1 cellular context compared by ENCODE assay signal in the genomic region with DNA sequence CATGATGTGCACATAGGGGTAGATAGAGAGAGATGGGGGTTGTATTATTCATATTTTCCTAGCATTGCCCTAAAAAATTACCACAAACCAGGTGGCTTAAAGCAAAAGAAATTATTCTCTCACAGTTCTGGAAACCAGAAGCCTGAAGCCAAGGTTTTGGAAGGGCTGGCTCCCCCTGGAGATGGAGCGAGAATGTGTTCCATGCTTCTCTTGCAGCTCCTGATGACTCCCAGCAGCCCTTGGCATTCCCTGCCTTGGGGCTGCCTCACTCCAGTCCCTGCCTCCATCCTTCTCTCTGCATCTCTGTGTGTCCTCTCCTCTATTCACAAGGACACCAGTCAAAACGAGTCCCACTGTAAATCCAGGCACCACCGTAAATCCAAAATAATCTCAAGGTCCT.
TF ChIP-seq lines count a peak whose summit lies in the region.

No MANE protein-coding gene starts in this region.

TF ChIP-seq in K562, 482 proteins besides CTCF, POLR2A, EP300 and RAD21 (continued from another document):
- TF ChIP-seq POLR2G (IDR thresholded peaks at IDR 0.05; ENCODE audit: low read depth, low read length) = no peak
- TF ChIP-seq, protein P1, sequence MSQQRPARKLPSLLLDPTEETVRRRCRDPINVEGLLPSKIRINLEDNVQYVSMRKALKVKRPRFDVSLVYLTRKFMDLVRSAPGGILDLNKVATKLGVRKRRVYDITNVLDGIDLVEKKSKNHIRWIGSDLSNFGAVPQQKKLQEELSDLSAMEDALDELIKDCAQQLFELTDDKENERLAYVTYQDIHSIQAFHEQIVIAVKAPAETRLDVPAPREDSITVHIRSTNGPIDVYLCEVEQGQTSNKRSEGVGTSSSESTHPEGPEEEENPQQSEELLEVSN (IDR thresholded peaks at IDR 0.05; ENCODE audit: borderline replicate concordance in 1 of 2, extremely low read depth in 1 of 2, insufficient read depth in 1 of 2, insufficient read length in 1 of 2, low read depth in 1 of 2, low read length in 1 of 2, poor library complexity in 1 of 2, severe bottlenecking in 1 of 2) = no peak
- TF ChIP-seq, protein P2, sequence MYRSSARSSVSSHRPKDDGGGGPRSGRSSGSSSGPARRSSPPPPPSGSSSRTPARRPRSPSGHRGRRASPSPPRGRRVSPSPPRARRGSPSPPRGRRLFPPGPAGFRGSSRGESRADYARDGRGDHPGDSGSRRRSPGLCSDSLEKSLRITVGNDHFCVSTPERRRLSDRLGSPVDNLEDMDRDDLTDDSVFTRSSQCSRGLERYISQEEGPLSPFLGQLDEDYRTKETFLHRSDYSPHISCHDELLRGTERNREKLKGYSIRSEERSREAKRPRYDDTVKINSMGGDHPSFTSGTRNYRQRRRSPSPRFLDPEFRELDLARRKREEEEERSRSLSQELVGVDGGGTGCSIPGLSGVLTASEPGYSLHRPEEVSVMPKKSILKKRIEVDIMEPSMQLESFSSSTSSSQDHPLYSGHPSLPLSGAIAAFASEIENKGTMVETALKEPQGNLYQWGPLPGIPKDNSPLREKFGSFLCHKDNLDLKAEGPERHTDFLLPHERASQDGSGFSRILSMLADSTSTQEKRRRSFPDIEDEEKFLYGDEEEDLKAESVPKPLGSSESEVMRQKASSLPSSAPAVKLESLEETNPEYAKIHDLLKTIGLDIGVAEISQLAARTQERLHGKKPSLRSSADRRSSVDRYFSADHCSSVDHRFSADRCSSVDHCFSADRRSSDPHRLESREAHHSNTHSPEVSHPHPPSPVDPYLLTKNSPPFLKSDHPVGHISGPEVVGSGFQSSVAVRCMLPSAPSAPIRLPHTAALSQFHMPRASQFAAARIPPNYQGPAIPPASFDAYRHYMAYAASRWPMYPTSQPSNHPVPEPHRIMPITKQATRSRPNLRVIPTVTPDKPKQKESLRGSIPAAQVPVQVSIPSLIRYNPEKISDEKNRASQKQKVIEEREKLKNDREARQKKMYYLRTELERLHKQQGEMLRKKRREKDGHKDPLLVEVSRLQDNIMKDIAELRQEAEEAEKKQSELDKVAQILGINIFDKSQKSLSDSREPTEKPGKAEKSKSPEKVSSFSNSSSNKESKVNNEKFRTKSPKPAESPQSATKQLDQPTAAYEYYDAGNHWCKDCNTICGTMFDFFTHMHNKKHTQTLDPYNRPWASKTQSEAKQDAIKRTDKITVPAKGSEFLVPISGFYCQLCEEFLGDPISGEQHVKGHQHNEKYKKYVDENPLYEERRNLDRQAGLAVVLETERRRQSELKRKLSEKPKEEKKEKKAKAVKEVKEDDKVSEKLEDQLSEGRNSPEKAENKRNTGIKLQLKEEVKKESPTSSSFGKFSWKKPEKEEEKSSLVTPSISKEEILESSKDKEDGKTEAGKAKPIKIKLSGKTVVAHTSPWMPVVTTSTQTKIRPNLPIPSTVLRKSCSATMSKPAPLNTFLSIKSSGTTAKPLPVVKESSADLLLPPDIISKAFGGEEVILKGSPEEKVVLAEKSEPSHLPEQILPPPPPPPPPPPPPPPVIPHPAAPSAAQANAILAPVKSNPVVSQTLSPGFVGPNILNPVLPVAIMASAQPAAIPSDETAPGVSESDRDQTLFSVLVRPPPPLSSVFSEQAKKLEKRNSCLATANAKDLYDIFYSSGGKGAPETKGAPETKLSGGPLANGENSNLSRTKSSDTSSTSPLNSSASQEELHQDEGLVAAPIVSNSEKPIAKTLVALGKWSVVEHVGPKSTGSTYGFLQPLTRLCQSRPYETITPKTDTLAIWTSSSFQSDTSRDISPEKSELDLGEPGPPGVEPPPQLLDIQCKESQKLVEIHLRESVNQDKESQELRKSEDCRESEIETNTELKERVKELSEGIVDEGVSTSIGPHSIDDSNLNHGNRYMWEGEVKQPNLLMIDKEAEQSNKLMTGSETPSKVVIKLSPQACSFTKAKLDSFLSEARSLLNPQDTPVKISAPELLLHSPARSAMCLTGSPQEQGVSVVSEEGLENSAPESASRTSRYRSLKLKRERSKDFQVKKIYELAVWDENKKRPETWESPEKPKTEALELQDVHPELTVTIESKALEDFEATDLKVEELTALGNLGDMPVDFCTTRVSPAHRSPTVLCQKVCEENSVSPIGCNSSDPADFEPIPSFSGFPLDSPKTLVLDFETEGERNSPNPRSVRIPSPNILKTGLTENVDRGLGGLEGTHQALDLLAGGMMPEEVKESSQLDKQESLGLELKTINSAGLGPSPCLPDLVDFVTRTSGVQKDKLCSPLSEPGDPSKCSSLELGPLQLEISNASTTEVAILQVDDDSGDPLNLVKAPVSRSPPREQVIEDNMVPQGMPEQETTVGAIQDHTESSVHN (IDR thresholded peaks at IDR 0.05; ENCODE audit: borderline replicate concordance in 1 of 2, low read depth in 1 of 2) = no peak
- TF ChIP-seq, protein P3, sequence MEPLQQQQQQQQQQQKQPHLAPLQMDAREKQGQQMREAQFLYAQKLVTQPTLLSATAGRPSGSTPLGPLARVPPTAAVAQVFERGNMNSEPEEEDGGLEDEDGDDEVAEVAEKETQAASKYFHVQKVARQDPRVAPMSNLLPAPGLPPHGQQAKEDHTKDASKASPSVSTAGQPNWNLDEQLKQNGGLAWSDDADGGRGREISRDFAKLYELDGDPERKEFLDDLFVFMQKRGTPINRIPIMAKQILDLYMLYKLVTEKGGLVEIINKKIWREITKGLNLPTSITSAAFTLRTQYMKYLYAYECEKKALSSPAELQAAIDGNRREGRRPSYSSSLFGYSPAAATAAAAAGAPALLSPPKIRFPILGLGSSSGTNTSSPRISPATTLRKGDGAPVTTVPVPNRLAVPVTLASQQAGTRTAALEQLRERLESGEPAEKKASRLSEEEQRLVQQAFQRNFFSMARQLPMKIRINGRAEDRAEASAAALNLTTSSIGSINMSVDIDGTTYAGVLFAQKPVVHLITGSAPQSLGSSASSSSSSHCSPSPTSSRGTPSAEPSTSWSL (CRISPR knock-in tag; IDR thresholded peaks at IDR 0.05; ENCODE audit: borderline replicate concordance) = no peak
